10 cellular contexts compared by ENCODE assay signal in genomic region chr5:113292535-113292934, GRCh38.
DNase-seq lines count a peak whose midpoint lies in the region; ATAC-seq and TF ChIP-seq lines count a peak whose summit lies in the region.
"Had no signal": no experiment of that assay in that cellular context is flagged by ENCODE, and none has a peak within 500 bp of the region (broad histone marks: within the 10 kb centered on the region; RNA-seq: fewer than 3 reads in every experiment).

No MANE protein-coding gene starts in this region.

- no peak for DNase-seq in right atrium auricular region (ENCODE audit: low spot score)
- no peak for DNase-seq in cardiac septum (ENCODE audit: low spot score)
- no peak for DNase-seq in choroid plexus epithelial cell (ENCODE audit: low read depth)
- DNase-seq in mesothelial cell of epicardium (ENCODE audit: low spot score in 2 of 2, unreplicated experiment in 2 of 2) = no peak
- no peak for DNase-seq in vagina (ENCODE audit: extremely low spot score in 2 of 2)
- no peak for DNase-seq in SK-N-DZ (ENCODE audit: low spot score)
- no peak for DNase-seq in superior temporal gyrus (ENCODE audit: extremely low spot score)
- DNase-seq: kidney had no signal

- peaks cover 0 to 33% of the 10 kb centered on the region in 2 donors for H3K4me1 ChIP-seq in right atrium auricular region
- peaks cover 26% of the 10 kb centered on the region for H3K4me1 ChIP-seq in vagina

- no peaks in the 10 kb centered on the region for H3K27me3 Mint-ChIP-seq in mesothelial cell of epicardium (ENCODE audit: low read depth)

- no peaks in the 10 kb centered on the region for H3K27me3 ChIP-seq in right atrium auricular region
- no peaks in the 10 kb centered on the region for H3K27me3 ChIP-seq in vagina

- ATAC-seq in HG03565 (IDR thresholded peaks at IDR 0.05; ENCODE audit: unreplicated experiment) = no peak

- peaks cover 8% of the 10 kb centered on the region for H3K36me3 Mint-ChIP-seq in mesothelial cell of epicardium

- intact Hi-C loops in cardiac septum (cut with DNase I) (loop anchor here (5.0 to 10.0 kb wide), 2 partner anchors 35 to 208 kb away; no protein-coding TSS in a partner anchor), vagina (cut with DNase I) (no loop called here)

- peaks cover 33% of the 10 kb centered on the region for H3K4me1 Mint-ChIP-seq in mesothelial cell of epicardium

- no peak overlapping the region for H3K27ac Mint-ChIP-seq in mesothelial cell of epicardium
- H3K27ac Mint-ChIP-seq: CD14-positive monocyte had no signal

- H3K4me3 ChIP-seq in right atrium auricular region (peak overlapping the region; percentile 83 to 88), choroid plexus epithelial cell (ENCODE audit: low read depth, low read length) (peak overlapping the region; percentile 83), vagina (peak overlapping the region; percentile 64 to 67)

- no peaks in the 10 kb centered on the region for H3K36me3 ChIP-seq in right atrium auricular region
- no peaks in the 10 kb centered on the region for H3K36me3 ChIP-seq in vagina

- no peak overlapping the region for H3K27ac ChIP-seq in right atrium auricular region
- peak overlapping the region; percentile 88 for H3K27ac ChIP-seq in vagina

- TF ChIP-seq POLR2A in vagina (IDR thresholded peaks at IDR 0.05) = no peak

- no peaks in the 10 kb centered on the region for H3K9me3 Mint-ChIP-seq in mesothelial cell of epicardium

- no peak for TF ChIP-seq CTCF in right atrium auricular region (IDR thresholded peaks at IDR 0.05)
- TF ChIP-seq CTCF in choroid plexus epithelial cell (conservative IDR thresholded peaks at IDR 0.05; ENCODE audit: low read depth, low read length) = no peak
- TF ChIP-seq CTCF in mesothelial cell of epicardium (IDR thresholded peaks at IDR 0.05; ENCODE audit: unreplicated experiment) = no peak
- TF ChIP-seq CTCF in vagina (IDR thresholded peaks at IDR 0.05) = no peak

- peak overlapping the region; percentile 90 for H3K4me3 Mint-ChIP-seq in mesothelial cell of epicardium

- H3K9me3 ChIP-seq in right atrium auricular region (no peaks in the 10 kb centered on the region), vagina (no peaks in the 10 kb centered on the region)
